ENCODE assay signal across 3 cellular contexts in the genomic region with DNA sequence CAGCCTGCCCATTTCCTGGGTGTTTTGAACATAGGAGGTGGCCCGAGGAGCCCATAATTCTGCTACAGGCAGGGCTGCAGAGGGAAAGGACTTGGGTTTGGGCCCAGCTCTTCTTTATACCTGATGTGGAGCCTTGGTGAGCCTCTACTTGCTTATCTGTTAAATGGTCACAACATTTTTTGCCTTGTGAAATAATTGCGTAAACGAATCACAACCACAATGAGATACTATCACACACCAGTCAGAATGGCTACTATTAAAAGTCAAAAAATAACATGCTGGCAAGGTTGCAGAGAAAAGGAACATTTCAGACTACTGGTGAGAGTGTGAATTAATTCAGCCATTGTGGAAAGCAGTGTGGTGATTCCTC.
TF ChIP-seq lines count a peak whose summit lies in the region.

No MANE protein-coding gene starts in this region.

TF ChIP-seq in A549, 52 proteins besides CTCF, POLR2A, EP300 and RAD21:
- TF ChIP-seq HDAC2 (IDR thresholded peaks at IDR 0.05) (no peak), CBX8 (IDR thresholded peaks at IDR 0.05) (no peak), ZNF302 (CRISPR knock-in tag; IDR thresholded peaks at IDR 0.05) (no peak), CHD2 (IDR thresholded peaks at IDR 0.05; ENCODE audit: low read length, partially characterized antibody) (no peak), TFCP2L1 (CRISPR knock-in tag; IDR thresholded peaks at IDR 0.05) (no peak), JUNB (IDR thresholded peaks at IDR 0.05) (no peak), NFE2L2 (conservative IDR thresholded peaks at IDR 0.05; ENCODE audit: low read length) (no peak), CBX2 (IDR thresholded peaks at IDR 0.05; ENCODE audit: borderline replicate concordance, low read depth) (no peak), MYC (IDR thresholded peaks at IDR 0.05; ENCODE audit: borderline replicate concordance, low read length) (no peak), KDM1A (IDR thresholded peaks at IDR 0.05; ENCODE audit: low read depth) (no peak), CEBPB (IDR thresholded peaks at IDR 0.05) (no peak), FOSB (CRISPR knock-in tag; IDR thresholded peaks at IDR 0.05) (no peak), POLR2AphosphoS2 (conservative IDR thresholded peaks at IDR 0.05; ENCODE audit: low read length) (no peak), PHF8 (IDR thresholded peaks at IDR 0.05; ENCODE audit: borderline replicate concordance, low read depth) (no peak)
- TF ChIP-seq, protein P1, sequence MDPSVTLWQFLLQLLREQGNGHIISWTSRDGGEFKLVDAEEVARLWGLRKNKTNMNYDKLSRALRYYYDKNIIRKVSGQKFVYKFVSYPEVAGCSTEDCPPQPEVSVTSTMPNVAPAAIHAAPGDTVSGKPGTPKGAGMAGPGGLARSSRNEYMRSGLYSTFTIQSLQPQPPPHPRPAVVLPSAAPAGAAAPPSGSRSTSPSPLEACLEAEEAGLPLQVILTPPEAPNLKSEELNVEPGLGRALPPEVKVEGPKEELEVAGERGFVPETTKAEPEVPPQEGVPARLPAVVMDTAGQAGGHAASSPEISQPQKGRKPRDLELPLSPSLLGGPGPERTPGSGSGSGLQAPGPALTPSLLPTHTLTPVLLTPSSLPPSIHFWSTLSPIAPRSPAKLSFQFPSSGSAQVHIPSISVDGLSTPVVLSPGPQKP (IDR thresholded peaks at IDR 0.05; ENCODE audit: low read depth, low read length), result no peak
- TF ChIP-seq, protein P2, sequence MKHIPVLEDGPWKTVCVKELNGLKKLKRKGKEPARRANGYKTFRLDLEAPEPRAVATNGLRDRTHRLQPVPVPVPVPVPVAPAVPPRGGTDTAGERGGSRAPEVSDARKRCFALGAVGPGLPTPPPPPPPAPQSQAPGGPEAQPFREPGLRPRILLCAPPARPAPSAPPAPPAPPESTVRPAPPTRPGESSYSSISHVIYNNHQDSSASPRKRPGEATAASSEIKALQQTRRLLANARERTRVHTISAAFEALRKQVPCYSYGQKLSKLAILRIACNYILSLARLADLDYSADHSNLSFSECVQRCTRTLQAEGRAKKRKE (CRISPR knock-in tag; IDR thresholded peaks at IDR 0.05; ENCODE audit: low read depth), result no peak
- TF ChIP-seq, protein P3, sequence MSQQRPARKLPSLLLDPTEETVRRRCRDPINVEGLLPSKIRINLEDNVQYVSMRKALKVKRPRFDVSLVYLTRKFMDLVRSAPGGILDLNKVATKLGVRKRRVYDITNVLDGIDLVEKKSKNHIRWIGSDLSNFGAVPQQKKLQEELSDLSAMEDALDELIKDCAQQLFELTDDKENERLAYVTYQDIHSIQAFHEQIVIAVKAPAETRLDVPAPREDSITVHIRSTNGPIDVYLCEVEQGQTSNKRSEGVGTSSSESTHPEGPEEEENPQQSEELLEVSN (IDR thresholded peaks at IDR 0.05; ENCODE audit: borderline replicate concordance, low read depth), result no peak

TF ChIP-seq in K562, 482 proteins besides CTCF, POLR2A, EP300 and RAD21:
- TF ChIP-seq EHMT2 (IDR thresholded peaks at IDR 0.05), result no peak
- no peak for TF ChIP-seq CEBPG (CRISPR knock-in tag; IDR thresholded peaks at IDR 0.05)
- peak in 1 of 2 experiments; percentile 34; a peak in 1 of 4 replicates for TF ChIP-seq CEBPG (tag; conservative IDR thresholded peaks at IDR 0.05 in 1 of 2, IDR thresholded peaks at IDR 0.05 in 1 of 2)
- TF ChIP-seq RBM25 (IDR thresholded peaks at IDR 0.05; ENCODE audit: low read depth, low read length, severe bottlenecking), result peak; percentile 38
- no peak for TF ChIP-seq PHF20 (IDR thresholded peaks at IDR 0.05; ENCODE audit: partially characterized antibody)
- TF ChIP-seq ZNF551 (CRISPR knock-in tag; IDR thresholded peaks at IDR 0.05), result no peak
- TF ChIP-seq NCOA2 (IDR thresholded peaks at IDR 0.05; ENCODE audit: partially characterized antibody in 2 of 2), result no peak
- TF ChIP-seq TEAD1 (CRISPR knock-in tag; IDR thresholded peaks at IDR 0.05), result no peak
- no peak for TF ChIP-seq MAFF (IDR thresholded peaks at IDR 0.05; ENCODE audit: low read length)
- TF ChIP-seq BCOR (IDR thresholded peaks at IDR 0.05), result no peak
- no peak for TF ChIP-seq POU5F1 (IDR thresholded peaks at IDR 0.05; ENCODE audit: borderline replicate concordance, low read depth, low read length, partially characterized antibody)
- no peak for TF ChIP-seq NCOA4 (IDR thresholded peaks at IDR 0.05; ENCODE audit: partially characterized antibody)
- TF ChIP-seq, protein P4, sequence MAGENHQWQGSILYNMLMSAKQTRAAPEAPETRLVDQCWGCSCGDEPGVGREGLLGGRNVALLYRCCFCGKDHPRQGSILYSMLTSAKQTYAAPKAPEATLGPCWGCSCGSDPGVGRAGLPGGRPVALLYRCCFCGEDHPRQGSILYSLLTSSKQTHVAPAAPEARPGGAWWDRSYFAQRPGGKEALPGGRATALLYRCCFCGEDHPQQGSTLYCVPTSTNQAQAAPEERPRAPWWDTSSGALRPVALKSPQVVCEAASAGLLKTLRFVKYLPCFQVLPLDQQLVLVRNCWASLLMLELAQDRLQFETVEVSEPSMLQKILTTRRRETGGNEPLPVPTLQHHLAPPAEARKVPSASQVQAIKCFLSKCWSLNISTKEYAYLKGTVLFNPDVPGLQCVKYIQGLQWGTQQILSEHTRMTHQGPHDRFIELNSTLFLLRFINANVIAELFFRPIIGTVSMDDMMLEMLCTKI (IDR thresholded peaks at IDR 0.05; ENCODE audit: partially characterized antibody), result no peak
- TF ChIP-seq FIP1L1 (IDR thresholded peaks at IDR 0.05; ENCODE audit: low read depth, low read length, poor library complexity, severe bottlenecking), result no peak
- TF ChIP-seq SNRNP70 (optimal IDR thresholded peaks at IDR 0.05; ENCODE audit: low read depth, low read length), result no peak
- no peak for TF ChIP-seq ETV5 (CRISPR knock-in tag; IDR thresholded peaks at IDR 0.05; ENCODE audit: low read depth)
- no peak for TF ChIP-seq KLF13 (tag; IDR thresholded peaks at IDR 0.05; ENCODE audit: borderline replicate concordance, low read depth)
- TF ChIP-seq GATAD2B (IDR thresholded peaks at IDR 0.05; ENCODE audit: borderline replicate concordance), result no peak

TF ChIP-seq in liver, 16 proteins besides CTCF, POLR2A, EP300 and RAD21:
- TF ChIP-seq FOXA2 (IDR thresholded peaks at IDR 0.05) (no peak), NR2F2 (IDR thresholded peaks at IDR 0.05) (peak; percentile 10)
